Comparison of ENCODE assay signal across 1 cellular context in the genomic region with DNA sequence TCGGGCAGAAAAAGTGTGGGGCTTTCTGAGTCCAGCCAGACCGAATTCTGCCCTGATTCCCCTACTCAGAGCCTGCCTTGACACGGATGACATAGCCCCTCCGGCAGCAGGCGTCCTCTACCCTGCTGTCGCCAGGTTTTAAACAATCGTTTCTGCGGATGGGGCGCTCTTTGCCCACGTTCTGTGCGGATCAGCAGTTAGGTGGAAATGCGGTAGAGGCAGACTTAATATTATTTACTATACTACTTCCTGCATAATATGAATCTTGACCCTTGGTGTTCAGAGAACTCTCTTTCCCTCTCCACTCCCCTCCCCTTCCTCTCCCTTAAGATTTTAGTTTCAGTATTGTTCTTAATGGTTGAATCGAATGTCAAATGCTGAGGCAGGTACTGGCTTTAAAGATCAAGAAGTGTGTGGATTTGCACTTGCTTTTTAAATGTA.
TF ChIP-seq lines count a peak whose summit lies in the region.

No MANE protein-coding gene starts in this region.

TF ChIP-seq in H1, 55 proteins besides CTCF, POLR2A, EP300 and RAD21:
- no peak for TF ChIP-seq TBP (IDR thresholded peaks at IDR 0.05; ENCODE audit: low read depth, low read length)
- TF ChIP-seq SP4 (IDR thresholded peaks at IDR 0.05; ENCODE audit: low read length): no peak
- TF ChIP-seq HDAC6 (IDR thresholded peaks at IDR 0.05; ENCODE audit: low read depth, low read length): no peak
- no peak for TF ChIP-seq NRF1 (IDR thresholded peaks at IDR 0.05; ENCODE audit: low read depth, low read length)
- TF ChIP-seq CREB1 (IDR thresholded peaks at IDR 0.05): no peak
- peak; percentile 49 for TF ChIP-seq CTBP2 (IDR thresholded peaks at IDR 0.05; ENCODE audit: borderline replicate concordance, insufficient read depth, insufficient read length, low read length)
- no peak for TF ChIP-seq SUZ12 (IDR thresholded peaks at IDR 0.05; ENCODE audit: low read length)
- TF ChIP-seq TCF12 (IDR thresholded peaks at IDR 0.05; ENCODE audit: low read depth, low read length): peak; percentile 5; the same call in 1 of the 2 replicates
- no peak for TF ChIP-seq MAX (IDR thresholded peaks at IDR 0.05)
- TF ChIP-seq RNF2 (IDR thresholded peaks at IDR 0.05; ENCODE audit: borderline replicate concordance, low read depth, low read length, missing control alignments, poor library complexity, severe bottlenecking): peak; percentile 35
- TF ChIP-seq FOSL1 (IDR thresholded peaks at IDR 0.05; ENCODE audit: insufficient read depth, low read depth, low read length): no peak
